1 cellular context compared by ENCODE assay signal in the genomic region with DNA sequence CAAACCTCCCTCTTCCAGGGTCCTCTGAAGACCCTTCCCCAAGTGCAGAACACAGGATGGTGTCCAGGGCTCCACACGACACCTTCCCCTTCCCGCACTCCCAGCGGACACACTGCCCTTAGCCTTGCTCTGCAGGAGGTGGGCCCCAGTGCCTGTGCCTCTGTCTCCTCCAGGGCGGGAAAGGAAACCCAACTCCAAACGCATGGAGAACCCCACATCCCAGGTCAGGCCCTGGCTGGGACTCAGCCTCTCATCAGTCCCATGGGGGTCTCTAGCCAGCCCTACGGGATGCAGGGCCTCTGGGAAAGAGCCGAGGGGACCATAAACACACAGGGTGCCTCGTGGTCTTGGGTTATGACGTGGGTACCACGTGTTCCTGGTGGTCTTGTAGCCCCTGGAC.
TF ChIP-seq lines count a peak whose summit lies in the region.

No MANE protein-coding gene starts in this region.

TF ChIP-seq in HepG2, 621 proteins besides CTCF, POLR2A, EP300 and RAD21:
- TF ChIP-seq, protein P1, sequence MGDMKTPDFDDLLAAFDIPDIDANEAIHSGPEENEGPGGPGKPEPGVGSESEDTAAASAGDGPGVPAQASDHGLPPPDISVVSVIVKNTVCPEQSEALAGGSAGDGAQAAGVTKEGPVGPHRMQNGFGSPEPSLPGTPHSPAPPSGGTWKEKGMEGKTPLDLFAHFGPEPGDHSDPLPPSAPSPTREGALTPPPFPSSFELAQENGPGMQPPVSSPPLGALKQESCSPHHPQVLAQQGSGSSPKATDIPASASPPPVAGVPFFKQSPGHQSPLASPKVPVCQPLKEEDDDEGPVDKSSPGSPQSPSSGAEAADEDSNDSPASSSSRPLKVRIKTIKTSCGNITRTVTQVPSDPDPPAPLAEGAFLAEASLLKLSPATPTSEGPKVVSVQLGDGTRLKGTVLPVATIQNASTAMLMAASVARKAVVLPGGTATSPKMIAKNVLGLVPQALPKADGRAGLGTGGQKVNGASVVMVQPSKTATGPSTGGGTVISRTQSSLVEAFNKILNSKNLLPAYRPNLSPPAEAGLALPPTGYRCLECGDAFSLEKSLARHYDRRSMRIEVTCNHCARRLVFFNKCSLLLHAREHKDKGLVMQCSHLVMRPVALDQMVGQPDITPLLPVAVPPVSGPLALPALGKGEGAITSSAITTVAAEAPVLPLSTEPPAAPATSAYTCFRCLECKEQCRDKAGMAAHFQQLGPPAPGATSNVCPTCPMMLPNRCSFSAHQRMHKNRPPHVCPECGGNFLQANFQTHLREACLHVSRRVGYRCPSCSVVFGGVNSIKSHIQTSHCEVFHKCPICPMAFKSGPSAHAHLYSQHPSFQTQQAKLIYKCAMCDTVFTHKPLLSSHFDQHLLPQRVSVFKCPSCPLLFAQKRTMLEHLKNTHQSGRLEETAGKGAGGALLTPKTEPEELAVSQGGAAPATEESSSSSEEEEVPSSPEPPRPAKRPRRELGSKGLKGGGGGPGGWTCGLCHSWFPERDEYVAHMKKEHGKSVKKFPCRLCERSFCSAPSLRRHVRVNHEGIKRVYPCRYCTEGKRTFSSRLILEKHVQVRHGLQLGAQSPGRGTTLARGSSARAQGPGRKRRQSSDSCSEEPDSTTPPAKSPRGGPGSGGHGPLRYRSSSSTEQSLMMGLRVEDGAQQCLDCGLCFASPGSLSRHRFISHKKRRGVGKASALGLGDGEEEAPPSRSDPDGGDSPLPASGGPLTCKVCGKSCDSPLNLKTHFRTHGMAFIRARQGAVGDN (CRISPR knock-in tag; IDR thresholded peaks at IDR 0.05): 0 out of 2 replicates have a peak, but pooled peaks have one; percentile 4
- TF ChIP-seq, protein P2, sequence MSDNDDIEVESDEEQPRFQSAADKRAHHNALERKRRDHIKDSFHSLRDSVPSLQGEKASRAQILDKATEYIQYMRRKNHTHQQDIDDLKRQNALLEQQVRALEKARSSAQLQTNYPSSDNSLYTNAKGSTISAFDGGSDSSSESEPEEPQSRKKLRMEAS (IDR thresholded peaks at IDR 0.05): 0 out of 2 replicates have a peak, but pooled peaks have one; percentile 12
- TF ChIP-seq, protein P3, sequence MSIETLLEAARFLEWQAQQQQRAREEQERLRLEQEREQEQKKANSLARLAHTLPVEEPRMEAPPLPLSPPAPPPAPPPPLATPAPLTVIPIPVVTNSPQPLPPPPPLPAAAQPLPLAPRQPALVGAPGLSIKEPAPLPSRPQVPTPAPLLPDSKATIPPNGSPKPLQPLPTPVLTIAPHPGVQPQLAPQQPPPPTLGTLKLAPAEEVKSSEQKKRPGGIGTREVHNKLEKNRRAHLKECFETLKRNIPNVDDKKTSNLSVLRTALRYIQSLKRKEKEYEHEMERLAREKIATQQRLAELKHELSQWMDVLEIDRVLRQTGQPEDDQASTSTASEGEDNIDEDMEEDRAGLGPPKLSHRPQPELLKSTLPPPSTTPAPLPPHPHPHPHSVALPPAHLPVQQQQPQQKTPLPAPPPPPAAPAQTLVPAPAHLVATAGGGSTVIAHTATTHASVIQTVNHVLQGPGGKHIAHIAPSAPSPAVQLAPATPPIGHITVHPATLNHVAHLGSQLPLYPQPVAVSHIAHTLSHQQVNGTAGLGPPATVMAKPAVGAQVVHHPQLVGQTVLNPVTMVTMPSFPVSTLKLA (IDR thresholded peaks at IDR 0.05): peak; percentile 61
- TF ChIP-seq HMG20B (CRISPR knock-in tag; conservative IDR thresholded peaks at IDR 0.05): no peak
- peak; percentile 21; the same call in 1 of the 2 replicates for TF ChIP-seq CREB1 (IDR thresholded peaks at IDR 0.05)
- no peak for TF ChIP-seq CREB1 (CRISPR knock-in tag; IDR thresholded peaks at IDR 0.05)
- TF ChIP-seq ETV5 (CRISPR knock-in tag; IDR thresholded peaks at IDR 0.05; ENCODE audit: borderline replicate concordance): no peak
